Comparison of ENCODE assay signal across 20 cellular contexts in genomic region chr7:36278069-36278766, GRCh38.
DNase-seq lines count a peak whose midpoint lies in the region; ATAC-seq and TF ChIP-seq lines count a peak whose summit lies in the region.
"Had no signal": no experiment of that assay in that cellular context is flagged by ENCODE, and none has a peak within 500 bp of the region (broad histone marks: within the 10 kb centered on the region; RNA-seq: fewer than 3 reads in every experiment).

No MANE protein-coding gene starts in this region.

- no peak overlapping the region for H3K4ac ChIP-seq in mesendoderm (ENCODE audit: low read depth, low read length)

- H3K4me2 ChIP-seq in SU-DHL-6 (ENCODE audit: low read depth, low read length, poor library complexity, severe bottlenecking) (no peak overlapping the region), mesendoderm (ENCODE audit: low read length) (no peak overlapping the region), osteoblast (ENCODE audit: insufficient read depth, low read length) (no peak overlapping the region)

- H4K8ac ChIP-seq in mesendoderm (ENCODE audit: low read depth, low read length) = no peak overlapping the region

- H3K4me1 ChIP-seq in mesendoderm (ENCODE audit: control insufficient read depth, low read depth, low read length) (peaks cover 22% of the 10 kb centered on the region), transverse colon (peaks cover 25 to 65% (median 37%) of the 10 kb centered on the region in 4 donors), osteoblast (ENCODE audit: insufficient read depth, low read length) (peaks cover 25% of the 10 kb centered on the region)

- no peak for TF ChIP-seq CTCF in SU-DHL-6 (IDR thresholded peaks at IDR 0.05; ENCODE audit: insufficient read depth, low read length, poor library complexity, severe bottlenecking)
- TF ChIP-seq CTCF in transverse colon (IDR thresholded peaks at IDR 0.05) = no peak
- TF ChIP-seq CTCF in osteoblast (IDR thresholded peaks at IDR 0.05; ENCODE audit: extremely low read depth, low read depth, low read length) = no peak

- ATAC-seq in HG02981 (IDR thresholded peaks at IDR 0.05; ENCODE audit: unreplicated experiment) = no peak
- ATAC-seq: K562; naive thymus-derived CD4-positive, alpha-beta T cell; right lobe of liver; stimulated activated naive CD8-positive, alpha-beta T cell treated with anti-CD3 and anti-CD28 coated beads, Interleukin-15, Interleukin-2, amounts not matched to agents 100 U/mL and 50 U/mL, for 24 hours had no signal

- no peaks in the 10 kb centered on the region for H3K9me2 ChIP-seq in SU-DHL-6 (replicated peaks; ENCODE audit: insufficient read depth, low read length)

- peak overlapping the region; percentile 25 for H2BK5ac ChIP-seq in mesendoderm (ENCODE audit: low read length)

- H3K27ac ChIP-seq in SU-DHL-6 (ENCODE audit: low read depth, low read length) = peak overlapping the region; percentile 91; the same call in 1 of the 2 replicates
- peak overlapping the region; percentile 45 for H3K27ac ChIP-seq in mesendoderm (ENCODE audit: low read depth, low read length)
- H3K27ac ChIP-seq in transverse colon = peak overlapping the region in 3 of 4 donors; percentile 19 to 47 (median 34)
- H3K27ac ChIP-seq in osteoblast (ENCODE audit: low read depth, low read length) = no peak overlapping the region
- H3K27ac ChIP-seq: cardiac muscle cell, epithelial cell of prostate, right lobe of liver, SJSA1 had no signal

- H3K9me3 ChIP-seq in SU-DHL-6 (ENCODE audit: insufficient read depth, low read length) = no peaks in the 10 kb centered on the region
- H3K9me3 ChIP-seq in transverse colon = no peaks in the 10 kb centered on the region
- H3K9me3 ChIP-seq in osteoblast (ENCODE audit: low read depth, low read length) = no peaks in the 10 kb centered on the region
- H3K9me3 ChIP-seq: right lobe of liver, SJSA1 had no signal

- H2BK15ac ChIP-seq in mesendoderm (replicated peaks; ENCODE audit: low read depth) = no peak overlapping the region

- no peak for TF ChIP-seq EP300 in transverse colon (IDR thresholded peaks at IDR 0.05; ENCODE audit: low read depth)

- H3K36me3 ChIP-seq in SU-DHL-6 (ENCODE audit: low read length) (no peaks in the 10 kb centered on the region), mesendoderm (ENCODE audit: control insufficient read depth, insufficient read depth, low read length) (no peaks in the 10 kb centered on the region), transverse colon (no peaks in the 10 kb centered on the region), osteoblast (ENCODE audit: insufficient read depth, low read length) (no peaks in the 10 kb centered on the region)
- H3K36me3 ChIP-seq: cardiac muscle cell, right lobe of liver, SJSA1 had no signal

- no peaks in the 10 kb centered on the region for H4K20me1 ChIP-seq in SU-DHL-6 (ENCODE audit: low read depth, low read length)
- no peaks in the 10 kb centered on the region for H4K20me1 ChIP-seq in osteoblast (ENCODE audit: insufficient read depth, low read length)

- no peaks in the 10 kb centered on the region for H3K79me1 ChIP-seq in mesendoderm (ENCODE audit: low read length)

- H3K18ac ChIP-seq in mesendoderm (ENCODE audit: low read length) = peak overlapping the region; percentile 24

- H3K4me3 ChIP-seq in SU-DHL-6 (ENCODE audit: insufficient read depth, low read length, poor library complexity, severe bottlenecking) (no peak overlapping the region), mesendoderm (ENCODE audit: low read length) (no peak overlapping the region), transverse colon (no peak overlapping the region), osteoblast (ENCODE audit: insufficient read depth, low read length) (no peak overlapping the region)
- H3K4me3 ChIP-seq: cardiac muscle cell, K562, right lobe of liver, SJSA1 had no signal

- in situ Hi-C loops in transverse colon (cut with MboI; ENCODE audit: low pct_ligation_motif_present in 1 of 4, low pct_unique_long_range_greater_than_20kb in 1 of 4, low sequenced_read_pairs in 3 of 4) = loop anchor here in 1 of 4 donors (25.0 kb wide), 1 partner anchor 116 kb away; the partner anchor contains the start of gene EEPD1

- no peak overlapping the region for H3K23ac ChIP-seq in mesendoderm (ENCODE audit: low read length)

- DNase-seq in NCI-H2171 (lab: John Stamatoyannopoulos, UW) (peak; percentile 93), NCI-H2171 treated with DMSO at 0.1 percent for 48 hours (lab: John Stamatoyannopoulos, UW) (no peak), mesendoderm (peak; percentile 62), transverse colon (no peak), osteoblast (ENCODE audit: insufficient read length, low spot score, missing footprints) (no peak)
- DNase-seq in stimulated activated CD4-positive, alpha-beta T cell treated with anti-CD3 and anti-CD28 coated beads, Interleukin-2, amount 100 ng/mL, for 48 hours = no peak
- DNase-seq: 8988T; activated B cell treated with CpG ODN at 0.5 μM for 24 hours; CD8-positive, alpha-beta memory T cell; GDM1; naive thymus-derived CD4-positive, alpha-beta T cell; NCI-H1417 treated with DMSO at 0.1 percent for 48 hours; stimulated activated naive CD8-positive, alpha-beta T cell treated with anti-CD3 and anti-CD28 coated beads, Interleukin-15, Interleukin-2, amounts not matched to agents 100 U/mL and 50 U/mL, for 24 hours had no signal

- no peak overlapping the region for H2AK5ac ChIP-seq in mesendoderm (ENCODE audit: low read length)

- no peak overlapping the region for H3K9ac ChIP-seq in SU-DHL-6 (ENCODE audit: low read length)
- no peak overlapping the region for H3K9ac ChIP-seq in mesendoderm (ENCODE audit: low read length)

- H2AFZ ChIP-seq in SU-DHL-6 (ENCODE audit: low read depth, low read length, severe bottlenecking) = no peak overlapping the region
- H2AFZ ChIP-seq in osteoblast (ENCODE audit: low read length) = no peak overlapping the region

- H3F3A ChIP-seq in SU-DHL-6 (ENCODE audit: insufficient read depth) = peaks cover 44% of the 10 kb centered on the region

- H3K79me2 ChIP-seq in SU-DHL-6 (ENCODE audit: insufficient read depth, low read length) (peaks cover 63% of the 10 kb centered on the region), mesendoderm (ENCODE audit: control insufficient read depth, insufficient read depth, low read length) (no peaks in the 10 kb centered on the region), osteoblast (ENCODE audit: insufficient read depth, low read length) (no peaks in the 10 kb centered on the region)

- no peak overlapping the region for H4K5ac ChIP-seq in mesendoderm (ENCODE audit: low read length)

- TF ChIP-seq POLR2A in transverse colon (IDR thresholded peaks at IDR 0.05) = no peak

- intact Hi-C loops in transverse colon (cut with DNase I; ENCODE audit: low total_unique reads) = no loop called here

- no peaks in the 10 kb centered on the region for H3K27me3 ChIP-seq in SU-DHL-6 (ENCODE audit: low read length)
- no peaks in the 10 kb centered on the region for H3K27me3 ChIP-seq in mesendoderm (ENCODE audit: insufficient read depth, low read length, poor library complexity)
- no peaks in the 10 kb centered on the region for H3K27me3 ChIP-seq in transverse colon
- H3K27me3 ChIP-seq in osteoblast (ENCODE audit: insufficient read depth, low read length) = no peaks in the 10 kb centered on the region
- H3K27me3 ChIP-seq: cardiac muscle cell, right lobe of liver, SJSA1 had no signal

- peak overlapping the region; percentile 45 for H3K56ac ChIP-seq in mesendoderm (ENCODE audit: low read length)

- WGBS in mesendoderm (ENCODE audit: extremely low coverage, insufficient coverage, low lambda C conversion rate) = no CpG with 5 or more reads among the region's 9 CpGs
- 68% methylated on average over 9 of the region's 9 CpGs; no CpG with 5 or more reads in 1 of the 2 donors for WGBS in transverse colon (ENCODE audit: low coverage in 1 of 2), 2 donors

- peak overlapping the region; percentile 39 for H2BK120ac ChIP-seq in mesendoderm (ENCODE audit: low read depth, low read length)

Comparison
In these comparisons a context has a peak if more than half of its experiments do, and no peak if none do; other contexts are left out.
1. DNase-seq: peak in NCI-H2171 (single experiment) and mesendoderm (single experiment); none in NCI-H2171 treated with DMSO at 0.1 percent for 48 hours (single experiment), transverse colon (single experiment), stimulated activated CD4-positive, alpha-beta T cell treated with anti-CD3 and anti-CD28 coated beads, Interleukin-2, amount 100 ng/mL, for 48 hours (0 of 2) and osteoblast (single experiment).